Comparison of ENCODE assay signal across 2 cellular contexts in the genomic region with DNA sequence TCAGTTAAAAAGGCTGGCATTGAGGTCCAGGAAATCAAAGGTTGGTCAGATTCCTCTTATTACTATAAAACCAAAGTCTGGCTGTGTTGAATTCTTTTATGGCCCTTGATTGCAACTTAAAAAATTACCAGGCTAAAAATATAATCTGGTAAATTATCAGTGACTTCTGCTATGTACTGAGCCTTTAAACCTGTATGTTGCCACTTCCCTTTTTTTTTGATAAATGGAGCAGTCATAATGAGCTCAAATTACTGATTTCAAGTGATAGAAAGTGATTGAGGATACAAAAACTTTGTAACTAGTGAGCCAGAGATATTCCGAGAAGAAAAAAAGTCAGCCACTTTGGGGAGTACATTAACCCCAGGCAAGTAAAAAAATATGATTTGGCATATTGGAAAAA.
TF ChIP-seq lines count a peak whose summit lies in the region.

No MANE protein-coding gene starts in this region.

TF ChIP-seq in GM12878, 131 proteins besides CTCF, POLR2A, EP300 and RAD21 (continued from another document):
- TF ChIP-seq, protein P1, sequence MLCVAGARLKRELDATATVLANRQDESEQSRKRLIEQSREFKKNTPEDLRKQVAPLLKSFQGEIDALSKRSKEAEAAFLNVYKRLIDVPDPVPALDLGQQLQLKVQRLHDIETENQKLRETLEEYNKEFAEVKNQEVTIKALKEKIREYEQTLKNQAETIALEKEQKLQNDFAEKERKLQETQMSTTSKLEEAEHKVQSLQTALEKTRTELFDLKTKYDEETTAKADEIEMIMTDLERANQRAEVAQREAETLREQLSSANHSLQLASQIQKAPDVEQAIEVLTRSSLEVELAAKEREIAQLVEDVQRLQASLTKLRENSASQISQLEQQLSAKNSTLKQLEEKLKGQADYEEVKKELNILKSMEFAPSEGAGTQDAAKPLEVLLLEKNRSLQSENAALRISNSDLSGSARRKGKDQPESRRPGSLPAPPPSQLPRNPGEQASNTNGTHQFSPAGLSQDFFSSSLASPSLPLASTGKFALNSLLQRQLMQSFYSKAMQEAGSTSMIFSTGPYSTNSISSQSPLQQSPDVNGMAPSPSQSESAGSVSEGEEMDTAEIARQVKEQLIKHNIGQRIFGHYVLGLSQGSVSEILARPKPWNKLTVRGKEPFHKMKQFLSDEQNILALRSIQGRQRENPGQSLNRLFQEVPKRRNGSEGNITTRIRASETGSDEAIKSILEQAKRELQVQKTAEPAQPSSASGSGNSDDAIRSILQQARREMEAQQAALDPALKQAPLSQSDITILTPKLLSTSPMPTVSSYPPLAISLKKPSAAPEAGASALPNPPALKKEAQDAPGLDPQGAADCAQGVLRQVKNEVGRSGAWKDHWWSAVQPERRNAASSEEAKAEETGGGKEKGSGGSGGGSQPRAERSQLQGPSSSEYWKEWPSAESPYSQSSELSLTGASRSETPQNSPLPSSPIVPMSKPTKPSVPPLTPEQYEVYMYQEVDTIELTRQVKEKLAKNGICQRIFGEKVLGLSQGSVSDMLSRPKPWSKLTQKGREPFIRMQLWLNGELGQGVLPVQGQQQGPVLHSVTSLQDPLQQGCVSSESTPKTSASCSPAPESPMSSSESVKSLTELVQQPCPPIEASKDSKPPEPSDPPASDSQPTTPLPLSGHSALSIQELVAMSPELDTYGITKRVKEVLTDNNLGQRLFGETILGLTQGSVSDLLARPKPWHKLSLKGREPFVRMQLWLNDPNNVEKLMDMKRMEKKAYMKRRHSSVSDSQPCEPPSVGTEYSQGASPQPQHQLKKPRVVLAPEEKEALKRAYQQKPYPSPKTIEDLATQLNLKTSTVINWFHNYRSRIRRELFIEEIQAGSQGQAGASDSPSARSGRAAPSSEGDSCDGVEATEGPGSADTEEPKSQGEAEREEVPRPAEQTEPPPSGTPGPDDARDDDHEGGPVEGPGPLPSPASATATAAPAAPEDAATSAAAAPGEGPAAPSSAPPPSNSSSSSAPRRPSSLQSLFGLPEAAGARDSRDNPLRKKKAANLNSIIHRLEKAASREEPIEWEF (IDR thresholded peaks at IDR 0.05; ENCODE audit: insufficient replicate concordance, low read depth, low read length) = no peak
TF ChIP-seq in GM12878: peak in this region for 1.

TF ChIP-seq in GM23338, 12 proteins besides CTCF, POLR2A, EP300 and RAD21:
- TF ChIP-seq, protein P2, sequence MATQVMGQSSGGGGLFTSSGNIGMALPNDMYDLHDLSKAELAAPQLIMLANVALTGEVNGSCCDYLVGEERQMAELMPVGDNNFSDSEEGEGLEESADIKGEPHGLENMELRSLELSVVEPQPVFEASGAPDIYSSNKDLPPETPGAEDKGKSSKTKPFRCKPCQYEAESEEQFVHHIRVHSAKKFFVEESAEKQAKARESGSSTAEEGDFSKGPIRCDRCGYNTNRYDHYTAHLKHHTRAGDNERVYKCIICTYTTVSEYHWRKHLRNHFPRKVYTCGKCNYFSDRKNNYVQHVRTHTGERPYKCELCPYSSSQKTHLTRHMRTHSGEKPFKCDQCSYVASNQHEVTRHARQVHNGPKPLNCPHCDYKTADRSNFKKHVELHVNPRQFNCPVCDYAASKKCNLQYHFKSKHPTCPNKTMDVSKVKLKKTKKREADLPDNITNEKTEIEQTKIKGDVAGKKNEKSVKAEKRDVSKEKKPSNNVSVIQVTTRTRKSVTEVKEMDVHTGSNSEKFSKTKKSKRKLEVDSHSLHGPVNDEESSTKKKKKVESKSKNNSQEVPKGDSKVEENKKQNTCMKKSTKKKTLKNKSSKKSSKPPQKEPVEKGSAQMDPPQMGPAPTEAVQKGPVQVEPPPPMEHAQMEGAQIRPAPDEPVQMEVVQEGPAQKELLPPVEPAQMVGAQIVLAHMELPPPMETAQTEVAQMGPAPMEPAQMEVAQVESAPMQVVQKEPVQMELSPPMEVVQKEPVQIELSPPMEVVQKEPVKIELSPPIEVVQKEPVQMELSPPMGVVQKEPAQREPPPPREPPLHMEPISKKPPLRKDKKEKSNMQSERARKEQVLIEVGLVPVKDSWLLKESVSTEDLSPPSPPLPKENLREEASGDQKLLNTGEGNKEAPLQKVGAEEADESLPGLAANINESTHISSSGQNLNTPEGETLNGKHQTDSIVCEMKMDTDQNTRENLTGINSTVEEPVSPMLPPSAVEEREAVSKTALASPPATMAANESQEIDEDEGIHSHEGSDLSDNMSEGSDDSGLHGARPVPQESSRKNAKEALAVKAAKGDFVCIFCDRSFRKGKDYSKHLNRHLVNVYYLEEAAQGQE (IDR thresholded peaks at IDR 0.05; ENCODE audit: unreplicated experiment) = no peak
- no peak for TF ChIP-seq ZNF331 (CRISPR knock-in tag; IDR thresholded peaks at IDR 0.05; ENCODE audit: low read depth)
- no peak for TF ChIP-seq POLR2AphosphoS5 (IDR thresholded peaks at IDR 0.05; ENCODE audit: low read depth)
- TF ChIP-seq CREB1 (CRISPR knock-in tag; IDR thresholded peaks at IDR 0.05; ENCODE audit: low read depth) = no peak
- TF ChIP-seq, protein P3, sequence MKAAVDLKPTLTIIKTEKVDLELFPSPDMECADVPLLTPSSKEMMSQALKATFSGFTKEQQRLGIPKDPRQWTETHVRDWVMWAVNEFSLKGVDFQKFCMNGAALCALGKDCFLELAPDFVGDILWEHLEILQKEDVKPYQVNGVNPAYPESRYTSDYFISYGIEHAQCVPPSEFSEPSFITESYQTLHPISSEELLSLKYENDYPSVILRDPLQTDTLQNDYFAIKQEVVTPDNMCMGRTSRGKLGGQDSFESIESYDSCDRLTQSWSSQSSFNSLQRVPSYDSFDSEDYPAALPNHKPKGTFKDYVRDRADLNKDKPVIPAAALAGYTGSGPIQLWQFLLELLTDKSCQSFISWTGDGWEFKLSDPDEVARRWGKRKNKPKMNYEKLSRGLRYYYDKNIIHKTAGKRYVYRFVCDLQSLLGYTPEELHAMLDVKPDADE (IDR thresholded peaks at IDR 0.05) = no peak
- no peak for TF ChIP-seq STAT1 (IDR thresholded peaks at IDR 0.05; ENCODE audit: unreplicated experiment)
- no peak for TF ChIP-seq EZH2phosphoT487 (IDR thresholded peaks at IDR 0.05; ENCODE audit: unreplicated experiment)
- no peak for TF ChIP-seq NANOG (IDR thresholded peaks at IDR 0.05; ENCODE audit: borderline replicate concordance)
- no peak for TF ChIP-seq ZNF114 (CRISPR knock-in tag; IDR thresholded peaks at IDR 0.05)
- no peak for TF ChIP-seq EZH2 (IDR thresholded peaks at IDR 0.05; ENCODE audit: low read depth, unreplicated experiment)
- TF ChIP-seq, protein P4, sequence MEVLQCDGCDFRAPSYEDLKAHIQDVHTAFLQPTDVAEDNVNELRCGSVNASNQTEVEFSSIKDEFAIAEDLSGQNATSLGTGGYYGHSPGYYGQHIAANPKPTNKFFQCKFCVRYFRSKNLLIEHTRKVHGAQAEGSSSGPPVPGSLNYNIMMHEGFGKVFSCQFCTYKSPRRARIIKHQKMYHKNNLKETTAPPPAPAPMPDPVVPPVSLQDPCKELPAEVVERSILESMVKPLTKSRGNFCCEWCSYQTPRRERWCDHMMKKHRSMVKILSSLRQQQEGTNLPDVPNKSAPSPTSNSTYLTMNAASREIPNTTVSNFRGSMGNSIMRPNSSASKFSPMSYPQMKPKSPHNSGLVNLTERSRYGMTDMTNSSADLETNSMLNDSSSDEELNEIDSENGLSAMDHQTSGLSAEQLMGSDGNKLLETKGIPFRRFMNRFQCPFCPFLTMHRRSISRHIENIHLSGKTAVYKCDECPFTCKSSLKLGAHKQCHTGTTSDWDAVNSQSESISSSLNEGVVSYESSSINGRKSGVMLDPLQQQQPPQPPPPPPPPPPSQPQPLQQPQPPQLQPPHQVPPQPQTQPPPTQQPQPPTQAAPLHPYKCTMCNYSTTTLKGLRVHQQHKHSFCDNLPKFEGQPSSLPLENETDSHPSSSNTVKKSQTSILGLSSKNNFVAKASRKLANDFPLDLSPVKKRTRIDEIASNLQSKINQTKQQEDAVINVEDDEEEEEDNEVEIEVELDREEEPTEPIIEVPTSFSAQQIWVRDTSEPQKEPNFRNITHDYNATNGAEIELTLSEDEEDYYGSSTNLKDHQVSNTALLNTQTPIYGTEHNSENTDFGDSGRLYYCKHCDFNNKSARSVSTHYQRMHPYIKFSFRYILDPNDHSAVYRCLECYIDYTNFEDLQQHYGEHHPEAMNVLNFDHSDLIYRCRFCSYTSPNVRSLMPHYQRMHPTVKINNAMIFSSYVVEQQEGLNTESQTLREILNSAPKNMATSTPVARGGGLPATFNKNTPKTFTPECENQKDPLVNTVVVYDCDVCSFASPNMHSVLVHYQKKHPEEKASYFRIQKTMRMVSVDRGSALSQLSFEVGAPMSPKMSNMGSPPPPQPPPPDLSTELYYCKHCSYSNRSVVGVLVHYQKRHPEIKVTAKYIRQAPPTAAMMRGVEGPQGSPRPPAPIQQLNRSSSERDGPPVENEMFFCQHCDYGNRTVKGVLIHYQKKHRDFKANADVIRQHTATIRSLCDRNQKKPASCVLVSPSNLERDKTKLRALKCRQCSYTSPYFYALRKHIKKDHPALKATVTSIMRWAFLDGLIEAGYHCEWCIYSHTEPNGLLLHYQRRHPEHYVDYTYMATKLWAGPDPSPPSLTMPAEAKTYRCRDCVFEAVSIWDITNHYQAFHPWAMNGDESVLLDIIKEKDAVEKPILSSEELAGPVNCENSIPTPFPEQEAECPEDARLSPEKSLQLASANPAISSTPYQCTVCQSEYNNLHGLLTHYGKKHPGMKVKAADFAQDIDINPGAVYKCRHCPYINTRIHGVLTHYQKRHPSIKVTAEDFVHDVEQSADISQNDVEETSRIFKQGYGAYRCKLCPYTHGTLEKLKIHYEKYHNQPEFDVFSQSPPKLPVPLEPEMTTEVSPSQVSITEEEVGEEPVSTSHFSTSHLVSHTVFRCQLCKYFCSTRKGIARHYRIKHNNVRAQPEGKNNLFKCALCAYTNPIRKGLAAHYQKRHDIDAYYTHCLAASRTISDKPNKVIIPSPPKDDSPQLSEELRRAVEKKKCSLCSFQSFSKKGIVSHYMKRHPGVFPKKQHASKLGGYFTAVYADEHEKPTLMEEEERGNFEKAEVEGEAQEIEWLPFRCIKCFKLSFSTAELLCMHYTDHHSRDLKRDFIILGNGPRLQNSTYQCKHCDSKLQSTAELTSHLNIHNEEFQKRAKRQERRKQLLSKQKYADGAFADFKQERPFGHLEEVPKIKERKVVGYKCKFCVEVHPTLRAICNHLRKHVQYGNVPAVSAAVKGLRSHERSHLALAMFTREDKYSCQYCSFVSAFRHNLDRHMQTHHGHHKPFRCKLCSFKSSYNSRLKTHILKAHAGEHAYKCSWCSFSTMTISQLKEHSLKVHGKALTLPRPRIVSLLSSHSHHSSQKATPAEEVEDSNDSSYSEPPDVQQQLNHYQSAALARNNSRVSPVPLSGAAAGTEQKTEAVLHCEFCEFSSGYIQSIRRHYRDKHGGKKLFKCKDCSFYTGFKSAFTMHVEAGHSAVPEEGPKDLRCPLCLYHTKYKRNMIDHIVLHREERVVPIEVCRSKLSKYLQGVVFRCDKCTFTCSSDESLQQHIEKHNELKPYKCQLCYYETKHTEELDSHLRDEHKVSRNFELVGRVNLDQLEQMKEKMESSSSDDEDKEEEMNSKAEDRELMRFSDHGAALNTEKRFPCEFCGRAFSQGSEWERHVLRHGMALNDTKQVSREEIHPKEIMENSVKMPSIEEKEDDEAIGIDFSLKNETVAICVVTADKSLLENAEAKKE (CRISPR knock-in tag; IDR thresholded peaks at IDR 0.05) = no peak
- TF ChIP-seq JUNB (IDR thresholded peaks at IDR 0.05; ENCODE audit: unreplicated experiment) = no peak
